ENCODE assay signal across 11 cellular contexts in the genomic region with DNA sequence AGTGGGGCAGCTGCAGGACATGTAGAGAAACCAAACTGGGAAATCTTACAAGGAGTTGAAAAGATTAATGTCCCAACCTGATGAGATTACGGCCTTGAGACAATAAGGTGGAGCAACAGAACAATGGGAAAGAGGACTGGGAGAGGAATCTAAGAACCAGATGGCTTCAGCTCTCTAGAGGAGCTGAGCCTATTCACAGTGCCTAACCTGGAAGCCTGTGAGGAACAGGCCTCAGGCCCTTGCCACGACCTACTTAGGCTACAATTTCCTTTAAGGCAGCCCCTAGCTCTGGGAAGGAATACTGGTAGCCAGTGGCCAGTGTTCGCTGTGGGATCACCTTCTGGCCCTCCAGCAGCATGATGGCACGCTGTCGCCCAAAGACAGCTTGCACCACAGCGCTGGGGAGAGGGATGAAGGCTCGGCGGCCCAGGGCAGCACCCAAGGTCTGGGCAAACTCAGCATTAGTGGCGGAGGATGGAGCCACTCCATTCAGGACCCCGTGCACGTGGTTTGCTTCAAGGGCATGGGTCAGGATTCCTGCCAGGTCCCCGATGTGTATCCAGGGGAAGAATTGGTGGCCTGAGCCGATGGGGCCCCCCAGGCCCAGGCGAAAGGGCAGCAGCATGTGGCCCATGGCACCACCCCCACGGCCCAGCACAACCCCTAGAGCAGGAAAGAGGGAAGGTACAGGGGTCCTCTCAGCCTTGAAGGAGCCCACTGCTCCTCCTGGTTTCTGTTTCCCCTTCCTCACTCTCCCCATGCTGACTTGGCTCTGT. TPM values are rescaled to one million over a fixed set of nuclear protein-coding genes. Genes with fewer than 3 reads are reported as not detected.
DNase-seq lines count a peak whose midpoint lies in the region; ATAC-seq, FAIRE-seq and TF ChIP-seq lines count a peak whose summit lies in the region.
"Had no signal": no experiment of that assay in that cellular context is flagged by ENCODE, and none has a peak within 500 bp of the region (broad histone marks: within the 10 kb centered on the region; RNA-seq: fewer than 3 reads in every experiment).

No MANE protein-coding gene starts in this region.

- H3K9ac ChIP-seq in neural progenitor cell: no peak overlapping the region

- H3F3A ChIP-seq in neural progenitor cell (ENCODE audit: low read depth): peaks cover 27% of the 10 kb centered on the region

- CTCF ChIA-PET in CD4-positive, alpha-beta memory T cell (lab: Charles Lee; ENCODE audit: partially characterized antibody): interaction anchor here (0.9 to 24.1 kb wide), 4 partner anchors 8 to 197 kb away, joined by 5 to 791 read pairs (median 37); partner anchors contain the start of genes ADCY4, CBLN3, CIDEB and KHNYN

- no peak for FAIRE-seq in GM12892 (lab: Jason Lieb, UNC)
- FAIRE-seq: TTC549 had no signal

- no peak overlapping the region for H2AFZ ChIP-seq in neural progenitor cell (replicated peaks)

- H3K9me3 ChIP-seq in CD4-positive, alpha-beta memory T cell (ENCODE audit: control insufficient read depth in 1 of 2, low read length in 2 of 2): no peaks in the 10 kb centered on the region
- H3K9me3 ChIP-seq in ascending aorta (no peaks in the 10 kb centered on the region), neural progenitor cell (ENCODE audit: low read depth) (no peaks in the 10 kb centered on the region)
- H3K9me3 ChIP-seq: tibial nerve had no signal

- no peaks in the 10 kb centered on the region for H3K27me3 Mint-ChIP-seq in CD4-positive, alpha-beta memory T cell
- no peaks in the 10 kb centered on the region for H3K27me3 Mint-ChIP-seq in nephron (ENCODE audit: low read depth)
- peaks cover 11% of the 10 kb centered on the region for H3K27me3 Mint-ChIP-seq in neural progenitor cell (ENCODE audit: insufficient read depth, low read depth)

- no peak overlapping the region for H3K4me2 ChIP-seq in neural progenitor cell

- H3K27ac ChIP-seq in CD4-positive, alpha-beta memory T cell (ENCODE audit: low read depth, low read length): no peak overlapping the region
- H3K27ac ChIP-seq in ascending aorta (peak overlapping the region; percentile 24 to 38), neural progenitor cell (no peak overlapping the region)

- no peak for ATAC-seq in HG02870 (IDR thresholded peaks at IDR 0.05; ENCODE audit: unreplicated experiment)

- peak overlapping the region in 1 of 8 donors; percentile 48 for H3K4me3 Mint-ChIP-seq in CD4-positive, alpha-beta memory T cell
- H3K4me3 Mint-ChIP-seq in nephron (peak overlapping the region; percentile 25 to 64 (median 59)), neural progenitor cell (no peak overlapping the region)

- TF ChIP-seq POLR2A in GM12892 (IDR thresholded peaks at IDR 0.05; ENCODE audit: low read depth, low read length): 0 out of 2 replicates have a peak, but pooled peaks have one; percentile 47

- H3K36me3 Mint-ChIP-seq in CD4-positive, alpha-beta memory T cell: peaks cover 23 to 63% of the 10 kb centered on the region in 2 donors
- H3K36me3 Mint-ChIP-seq in nephron (ENCODE audit: low read depth): peaks cover 40% of the 10 kb centered on the region
- peaks cover 16% of the 10 kb centered on the region for H3K36me3 Mint-ChIP-seq in neural progenitor cell

- H3K27me3 ChIP-seq in CD4-positive, alpha-beta memory T cell (ENCODE audit: insufficient read depth, low read length): no peaks in the 10 kb centered on the region
- no peaks in the 10 kb centered on the region for H3K27me3 ChIP-seq in ascending aorta
- H3K27me3 ChIP-seq in neural progenitor cell: no peaks in the 10 kb centered on the region
- H3K27me3 ChIP-seq: tibial nerve had no signal

- peaks cover 21% of the 10 kb centered on the region for H3K79me2 ChIP-seq in neural progenitor cell (ENCODE audit: low read depth)

- POLR2A ChIA-PET in CD4-positive, alpha-beta memory T cell (lab: Charles Lee; ENCODE audit: partially characterized antibody): interaction anchor here (1.0 to 9.9 kb wide), 6 partner anchors 12 to 197 kb away, joined by 3 to 215 read pairs (median 22); partner anchors contain the start of genes ADCY4, CBLN3, KHNYN and LTB4R

- peaks cover 18% of the 10 kb centered on the region for H4K20me1 ChIP-seq in neural progenitor cell (ENCODE audit: low read depth)

- no peak for TF ChIP-seq CTCF in ascending aorta (IDR thresholded peaks at IDR 0.05)
- TF ChIP-seq CTCF in nephron (IDR thresholded peaks at IDR 0.05; ENCODE audit: unreplicated experiment in 3 of 3): no peak
- TF ChIP-seq CTCF in neural progenitor cell (IDR thresholded peaks at IDR 0.05): no peak

- H3K4me1 ChIP-seq in CD4-positive, alpha-beta memory T cell (ENCODE audit: insufficient read depth, low read length): peaks cover 43% of the 10 kb centered on the region
- H3K4me1 ChIP-seq in ascending aorta (peaks cover 0 to 23% of the 10 kb centered on the region in 2 donors), neural progenitor cell (peaks cover 9% of the 10 kb centered on the region)

- H3K36me3 ChIP-seq in CD4-positive, alpha-beta memory T cell (ENCODE audit: insufficient read depth, low read length): peaks cover 40% of the 10 kb centered on the region
- H3K36me3 ChIP-seq in ascending aorta: peaks cover 40 to 52% of the 10 kb centered on the region in 2 donors
- no peaks in the 10 kb centered on the region for H3K36me3 ChIP-seq in neural progenitor cell

- DNase-seq in CD4-positive, alpha-beta memory T cell: no peak
- no peak for DNase-seq in GM12892 (ENCODE audit: insufficient read length)
- DNase-seq in ascending aorta (ENCODE audit: low spot score in 2 of 2): no peak
- DNase-seq in neural progenitor cell (ENCODE audit: low spot score): no peak
- no peak for DNase-seq in NK-92 treated with Interleukin-12 subunit alpha and Interleukin-12 subunit beta, amount 100 ng/mL, for 24 hours (lab: John Stamatoyannopoulos, UW)
- DNase-seq: central memory CD4-positive, alpha-beta T cell; MV-4-11 had no signal

- peaks cover 0 to 2% (median 0%) of the 10 kb centered on the region in 8 donors for H3K9me3 Mint-ChIP-seq in CD4-positive, alpha-beta memory T cell
- H3K9me3 Mint-ChIP-seq in nephron: no peaks in the 10 kb centered on the region
- H3K9me3 Mint-ChIP-seq in neural progenitor cell: no peaks in the 10 kb centered on the region

- peak overlapping the region in 5 of 7 donors; percentile 33 to 95 (median 63) for H3K27ac Mint-ChIP-seq in CD4-positive, alpha-beta memory T cell
- H3K27ac Mint-ChIP-seq in nephron: peak overlapping the region in 2 of 3 experiments; percentile 11 to 14
- no peak overlapping the region for H3K27ac Mint-ChIP-seq in neural progenitor cell

- no peak overlapping the region for H3K4me3 ChIP-seq in CD4-positive, alpha-beta memory T cell (ENCODE audit: low read length in 2 of 2)
- H3K4me3 ChIP-seq in ascending aorta (no peak overlapping the region), neural progenitor cell (no peak overlapping the region)
- H3K4me3 ChIP-seq: tibial nerve had no signal

- intact Hi-C loops in CD4-positive, alpha-beta memory T cell (cut with micrococcal nuclease): loop anchor here (5.0 to 10.0 kb wide), 4 partner anchors 237 to 975 kb away; partner anchors contain the start of genes NGDN and THTPA
- intact Hi-C loops in ascending aorta (cut with DNase I): loop anchor here (10.0 kb wide), 1 partner anchor 1075 kb away; the partner anchor contains the start of gene EFS

- peaks cover 30 to 79% (median 57%) of the 10 kb centered on the region in 4 donors for H3K4me1 Mint-ChIP-seq in CD4-positive, alpha-beta memory T cell
- peaks cover 20% of the 10 kb centered on the region for H3K4me1 Mint-ChIP-seq in nephron
- peaks cover 15% of the 10 kb centered on the region for H3K4me1 Mint-ChIP-seq in neural progenitor cell

RNA-seq across cellular contexts. Expression of gene SDR39U1, which starts 2.6 kb away (rescaled TPM):
- 100 to 1,000 TPM; 102 to 109 TPM for total RNA-seq in CD4-positive, alpha-beta memory T cell
- 10 to 100 TPM; 43.2 to 56.8 TPM for polyA plus RNA-seq in CD4-positive, alpha-beta memory T cell
- 28.7 TPM for polyA plus RNA-seq in GM12892 (2012; ENCODE audit: missing spikeins)
- total RNA-seq in ascending aorta: 98.3 TPM
- total RNA-seq in neural progenitor cell (ENCODE audit: low replicate concordance): 19.0 and 37.8 TPM in 2 replicates

RNA-seq across cellular contexts. Expression of gene KHNYN, which starts 10.3 kb away (rescaled TPM):
- total RNA-seq in CD4-positive, alpha-beta memory T cell: 100 to 1,000 TPM; 137 to 142 TPM
- polyA plus RNA-seq in CD4-positive, alpha-beta memory T cell: 10 to 100 TPM; 11.6 to 21.4 TPM
- 21.5 TPM for polyA plus RNA-seq in GM12892 (2012; ENCODE audit: missing spikeins)
- total RNA-seq in ascending aorta: 70.4 TPM
- total RNA-seq in neural progenitor cell (ENCODE audit: low replicate concordance): 20.4 and 34.7 TPM in 2 replicates

RNA-seq across cellular contexts. Expression of gene CBLN3, which starts 10.6 kb away (rescaled TPM):
- 1 to 10 TPM; 3.8 to 6.1 TPM for total RNA-seq in CD4-positive, alpha-beta memory T cell
- under 1 TPM in 1 of 2 donors, not detected in 1; 0.41 TPM for polyA plus RNA-seq in CD4-positive, alpha-beta memory T cell
- 5.4 TPM for polyA plus RNA-seq in GM12892 (2012; ENCODE audit: missing spikeins)
- total RNA-seq in ascending aorta: 2.2 TPM
- total RNA-seq in neural progenitor cell (ENCODE audit: low replicate concordance): 0.25 TPM in 1 of 2 replicates, not detected in the other

RNA-seq across cellular contexts. Expression of gene NYNRIN, which starts 41.2 kb away (rescaled TPM):
- total RNA-seq in CD4-positive, alpha-beta memory T cell: under 1 TPM in 1 of 2 experiments, not detected in 1; 0.32 TPM
- polyA plus RNA-seq in CD4-positive, alpha-beta memory T cell: under 1 TPM in 1 of 2 donors, not detected in 1; 0.02 TPM
- not detected for polyA plus RNA-seq in GM12892 (2012; ENCODE audit: missing spikeins)
- total RNA-seq in ascending aorta (23.1 TPM), neural progenitor cell (ENCODE audit: low replicate concordance) (15.5 and 34.3 TPM in 2 replicates)

Comparison
In these comparisons a context has a peak if more than half of its experiments do, and no peak if none do; other contexts are left out.
1. H3K27ac ChIP-seq: peak in ascending aorta (2 of 2); none in CD4-positive, alpha-beta memory T cell (single experiment) and neural progenitor cell (single experiment).